Comparison of ENCODE assay signal across 8 cellular contexts in genomic region chr3:37907906-37908305, GRCh38. TPM values are rescaled to one million over a fixed set of nuclear protein-coding genes. Genes with fewer than 3 reads are reported as not detected.
A peak's percentile ranks its signal among the peaks of the same experiment; 100 is the strongest.
DNase-seq lines count a peak whose midpoint lies in the region; ATAC-seq, FAIRE-seq and TF ChIP-seq lines count a peak whose summit lies in the region.

No MANE protein-coding gene starts in this region.

- peaks cover 3% of the 10 kb centered on the region for H3K9me3 Mint-ChIP-seq in astrocyte (ENCODE audit: unreplicated experiment)

- TF ChIP-seq EP300 in transverse colon (IDR thresholded peaks at IDR 0.05; ENCODE audit: low read depth) = no peak

- no peak overlapping the region for H3K4me3 ChIP-seq in astrocyte (ENCODE audit: insufficient read depth, low read depth, low read length)
- no peak overlapping the region for H3K4me3 ChIP-seq in thyroid gland (replicated peaks in 1 of 3)
- no peak overlapping the region for H3K4me3 ChIP-seq in transverse colon

- intact Hi-C loops in thyroid gland (cut with DNase I) (no loop called here), transverse colon (cut with DNase I; ENCODE audit: low total_unique reads) (no loop called here)

- 86 to 89% methylated on average over 6 of the region's 6 CpGs for WGBS in thyroid gland, 2 donors
- WGBS in transverse colon (ENCODE audit: low coverage in 1 of 2), 2 donors = 69 to 75% methylated on average over 3 to 6 of the region's 6 CpGs

- peak overlapping the region; percentile 14 for H3K4me2 ChIP-seq in astrocyte (ENCODE audit: low read length)

- in situ Hi-C loops in transverse colon (cut with MboI; ENCODE audit: low pct_ligation_motif_present in 1 of 4, low pct_unique_long_range_greater_than_20kb in 1 of 4, low sequenced_read_pairs in 3 of 4) = no loop called here

- peak; percentile 88 for ATAC-seq in GM19324 (IDR thresholded peaks at IDR 0.05; ENCODE audit: low FRiP score, unreplicated experiment)
- ATAC-seq in HG03135 (IDR thresholded peaks at IDR 0.05; ENCODE audit: unreplicated experiment) = peak; percentile 95

- H3K27ac ChIP-seq in astrocyte (ENCODE audit: low read depth, low read length) (no peak overlapping the region), thyroid gland (no peak overlapping the region), transverse colon (no peak overlapping the region)

- peaks cover 22% of the 10 kb centered on the region for H3K4me1 ChIP-seq in astrocyte (ENCODE audit: insufficient read depth, low read length)
- H3K4me1 ChIP-seq in thyroid gland = peaks cover 14 to 26% of the 10 kb centered on the region in 2 donors
- peaks cover 31 to 64% (median 33%) of the 10 kb centered on the region in 4 donors for H3K4me1 ChIP-seq in transverse colon

- no peak overlapping the region for H3K27ac Mint-ChIP-seq in astrocyte (ENCODE audit: unreplicated experiment)

- H2AFZ ChIP-seq in astrocyte (ENCODE audit: low read depth, low read length) = no peak overlapping the region

- no peak overlapping the region for H3K4me3 Mint-ChIP-seq in astrocyte (ENCODE audit: unreplicated experiment)

- H3K79me2 ChIP-seq in astrocyte (ENCODE audit: insufficient read depth, low read length) = peaks cover 5% of the 10 kb centered on the region

- no peaks in the 10 kb centered on the region for H3K36me3 ChIP-seq in astrocyte (ENCODE audit: insufficient read depth, low read length)
- H3K36me3 ChIP-seq in thyroid gland = no peaks in the 10 kb centered on the region
- H3K36me3 ChIP-seq in transverse colon = no peaks in the 10 kb centered on the region

- DNase-seq in Ammon's horn (ENCODE audit: low spot score) (peak; percentile 71), astrocyte (ENCODE audit: low read depth) (peak; percentile 36), AML-193 (lab: John Stamatoyannopoulos, UW) (no peak), thyroid gland (no peak), HCEC 1CT (no peak), transverse colon (no peak)

- H3K27me3 Mint-ChIP-seq in astrocyte (ENCODE audit: low read depth, unreplicated experiment) = no peaks in the 10 kb centered on the region

- H3K27me3 ChIP-seq in astrocyte (ENCODE audit: insufficient read depth, low read length) = no peaks in the 10 kb centered on the region
- H3K27me3 ChIP-seq in thyroid gland = no peaks in the 10 kb centered on the region
- no peaks in the 10 kb centered on the region for H3K27me3 ChIP-seq in transverse colon

- TF ChIP-seq CTCF in astrocyte (IDR thresholded peaks at IDR 0.05; ENCODE audit: insufficient read depth, low read depth, low read length) = no peak
- no peak for TF ChIP-seq CTCF in thyroid gland (IDR thresholded peaks at IDR 0.05)
- TF ChIP-seq CTCF in transverse colon (IDR thresholded peaks at IDR 0.05) = no peak

- peaks cover 65% of the 10 kb centered on the region for H4K20me1 ChIP-seq in astrocyte (ENCODE audit: insufficient read depth, low read length)

- H3K4me1 Mint-ChIP-seq in astrocyte (ENCODE audit: low read depth, unreplicated experiment) = peaks cover 61% of the 10 kb centered on the region

- no peak overlapping the region for H3K9ac ChIP-seq in astrocyte (ENCODE audit: low read length)

- H3K36me3 Mint-ChIP-seq in astrocyte (ENCODE audit: low read depth, unreplicated experiment) = peaks cover 2% of the 10 kb centered on the region

- TF ChIP-seq POLR2A in thyroid gland (IDR thresholded peaks at IDR 0.05) (no peak), transverse colon (IDR thresholded peaks at IDR 0.05) (no peak)

- FAIRE-seq in astrocyte (lab: Jason Lieb, UNC) = no peak

- H3K9me3 ChIP-seq in astrocyte (ENCODE audit: insufficient read depth, low read depth, low read length) (no peaks in the 10 kb centered on the region), thyroid gland (no peaks in the 10 kb centered on the region), transverse colon (no peaks in the 10 kb centered on the region)

RNA-seq across cellular contexts. Expression of gene CTDSPL, which starts 46.2 kb away (rescaled TPM):
- total RNA-seq in astrocyte = 32.9 and 37.9 TPM in 2 replicates
- total RNA-seq in thyroid gland = 10 to 100 TPM; 23.6 to 37.9 (median 29.8) TPM
- total RNA-seq in transverse colon = 100 to 1,000 TPM in 1 of 4 donors, 10 to 100 TPM in 3; 39.8 to 105 (median 56.2) TPM

Comparison
In these comparisons a context has a peak if more than half of its experiments do, and no peak if none do; other contexts are left out.
1. DNase-seq: peak in Ammon's horn (single experiment) and astrocyte (single experiment); none in AML-193 (0 of 2), thyroid gland (0 of 2), HCEC 1CT (single experiment) and transverse colon (single experiment).